In the genomic region with DNA sequence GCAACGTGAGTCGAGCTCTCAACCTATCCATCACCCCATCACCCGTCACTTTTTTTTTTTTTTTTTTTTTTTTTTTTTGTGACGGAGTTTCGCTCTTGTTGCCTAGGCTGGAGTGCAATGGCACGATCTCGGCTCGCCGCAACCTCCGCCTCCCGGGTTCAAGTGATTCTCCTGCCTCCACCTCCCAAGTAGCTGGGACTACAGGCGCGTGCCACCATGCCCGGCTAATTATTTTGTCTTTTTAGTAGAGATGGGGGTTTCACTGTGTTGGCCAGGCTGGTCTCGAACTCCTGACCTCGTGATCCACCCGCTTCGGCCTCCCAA, we compare ENCODE assay signal across 8 cellular contexts. TPM values are rescaled to one million over a fixed set of nuclear protein-coding genes. Genes with fewer than 3 reads are reported as not detected.
DNase-seq lines count a peak whose midpoint lies in the region; ATAC-seq and TF ChIP-seq lines count a peak whose summit lies in the region.
"Not testable (repeated sequence)": the region's sequence is repeated elsewhere in the genome, so short reads cannot be mapped to it uniquely, and the experiment has no call there.

No MANE protein-coding gene starts in this region.

- BruUV-seq in HCT116 (replicated peaks; lab: Mats Ljungman, UMichigan), result TSS peak; percentile 53

- peak overlapping the region; percentile 57 for H2AFZ ChIP-seq in HCT116 (ENCODE audit: low read depth, low read length, poor library complexity, severe bottlenecking)

- POLR2A ChIA-PET in CD4-positive, alpha-beta memory T cell (lab: Charles Lee; ENCODE audit: partially characterized antibody), result interaction anchor here (0.6 to 4.7 kb wide), 16 partner anchors 8 to 1590 kb away, joined by 3 to 61 read pairs (median 4); a partner anchor contains a TSS
- POLR2A ChIA-PET in HCT116 (lab: Charles Lee), result interaction anchor here (0.5 to 4.8 kb wide), 9 partner anchors 12 to 152 kb away, joined by 3 to 38 read pairs (median 4); a partner anchor contains a TSS

- H3K9me3 ChIP-seq in CD4-positive, alpha-beta memory T cell (ENCODE audit: control insufficient read depth in 1 of 2, low read length in 2 of 2); HCT116 (ENCODE audit: control insufficient read depth in 1 of 2, insufficient read depth in 1 of 2, low read depth in 1 of 2, low read length in 2 of 2); iPS-15b (ENCODE audit: control insufficient read depth, insufficient read depth, low read length); testis: not testable (repeated sequence)

- TF ChIP-seq RAD21 in HCT116 (IDR thresholded peaks at IDR 0.05; ENCODE audit: low read depth), result not testable (repeated sequence)

- not testable (repeated sequence) for H3K27me3 ChIP-seq in CD4-positive, alpha-beta memory T cell (ENCODE audit: insufficient read depth, low read length); HCT116 (ENCODE audit: insufficient read depth, low read length); dorsolateral prefrontal cortex; iPS-15b (ENCODE audit: control insufficient read depth, insufficient read depth, low read length); testis

- RAD21 ChIA-PET in HCT116 (lab: Charles Lee; ENCODE audit: low non-redundant PET in 1 of 2, low total read pairs in 2 of 2, uncharacterized antibody in 2 of 2, unreplicated experiment in 2 of 2), result interaction anchor here in 1 of 2 experiments (1.2 kb wide), 1 partner anchor 28 kb away, joined by 4 read pairs; no protein-coding TSS in a partner anchor

- H3K9me3 Mint-ChIP-seq in CD4-positive, alpha-beta memory T cell; activated T-cell treated with anti-CD3 and anti-CD28 coated beads, Interleukin-2, amount 50 U/mL, for 4 hours; neural crest cell: not testable (repeated sequence)

- not testable (repeated sequence) for H4K20me1 ChIP-seq in HCT116 (ENCODE audit: insufficient read depth)

- peak overlapping the region; percentile 91 to 100 (median 99) for H3K27ac Mint-ChIP-seq in CD4-positive, alpha-beta memory T cell
- H3K27ac Mint-ChIP-seq in neural crest cell (ENCODE audit: unreplicated experiment), result peak overlapping the region; percentile 97

- H3K4me3 ChIP-seq in CD4-positive, alpha-beta memory T cell (ENCODE audit: low read length in 2 of 2), result peak overlapping the region; percentile 73 to 80
- H3K4me3 ChIP-seq in HCT116 (replicated peaks in 1 of 2; ENCODE audit: low read depth in 1 of 2, low read length in 2 of 2) (peak overlapping the region; percentile 67 to 78), dorsolateral prefrontal cortex (peak overlapping the region; percentile 51 to 86 (median 71)), iPS-15b (ENCODE audit: low read depth, low read length) (peak overlapping the region; percentile 93), testis (peak overlapping the region; percentile 52 to 61)

- DNase-seq in CD4-positive, alpha-beta memory T cell; HCT116 (ENCODE audit: low read depth, low spot score); activated T-cell treated with anti-CD3 and anti-CD28 coated beads, Interleukin-2, amount 50 U/mL, for 4 hours; dorsolateral prefrontal cortex; neural crest cell (ENCODE audit: low read depth, low spot score); testis: not testable (repeated sequence)
- peak; percentile 78 for DNase-seq in NCI-H2171 (lab: John Stamatoyannopoulos, UW)

- intact Hi-C loops in CD4-positive, alpha-beta memory T cell (cut with micrococcal nuclease), result loop anchor here (1.0 to 5.0 kb wide), 5 partner anchors 11 to 118 kb away; a partner anchor contains a TSS
- intact Hi-C loops in HCT116 (cut with micrococcal nuclease); testis (cut with DNase I; ENCODE audit: low total_unique reads): not testable (repeated sequence)
- intact Hi-C loops in dorsolateral prefrontal cortex (cut with DNase I), result loop anchor here in 1 of 2 donors (2.0 kb wide), 1 partner anchor 66 kb away; a partner anchor contains a TSS

- H3K4me1 Mint-ChIP-seq in CD4-positive, alpha-beta memory T cell, result peaks cover 16 to 35% (median 23%) of the 10 kb centered on the region in 4 donors
- peaks cover 26% of the 10 kb centered on the region for H3K4me1 Mint-ChIP-seq in activated T-cell treated with anti-CD3 and anti-CD28 coated beads, Interleukin-2, amount 50 U/mL, for 4 hours (ENCODE audit: low read depth)
- peaks cover 29% of the 10 kb centered on the region for H3K4me1 Mint-ChIP-seq in neural crest cell

- H3K9ac ChIP-seq in HCT116 (ENCODE audit: low read length), result peak overlapping the region; percentile 67
- not testable (repeated sequence) for H3K9ac ChIP-seq in iPS-15b (ENCODE audit: low read depth, low read length)

- H3K36me3 ChIP-seq in CD4-positive, alpha-beta memory T cell (ENCODE audit: insufficient read depth, low read length); HCT116 (ENCODE audit: control insufficient read depth in 1 of 2, insufficient read depth in 2 of 2, low read length in 2 of 2); iPS-15b (ENCODE audit: control insufficient read depth, insufficient read depth, low read length); testis (ENCODE audit: low read depth, missing control alignments): not testable (repeated sequence)

- not testable (repeated sequence) for H3K79me2 ChIP-seq in HCT116 (ENCODE audit: insufficient read depth, low read length)

- TF ChIP-seq POLR2A in HCT116 (IDR thresholded peaks at IDR 0.05; ENCODE audit: borderline replicate concordance, extremely low read depth, insufficient read depth, insufficient read length); testis (IDR thresholded peaks at IDR 0.05): not testable (repeated sequence)

- CTCF ChIA-PET in CD4-positive, alpha-beta memory T cell (lab: Charles Lee; ENCODE audit: partially characterized antibody), result interaction anchor here (0.6 to 3.3 kb wide), 6 partner anchors 9 to 89 kb away, joined by 3 to 26 read pairs (median 4); a partner anchor contains a TSS
- CTCF ChIA-PET in HCT116 (lab: Charles Lee), result interaction anchor here (0.8 to 1.3 kb wide), 5 partner anchors 12 to 193 kb away, joined by 3 to 5 read pairs (median 3); a partner anchor contains a TSS

- H3K9me2 ChIP-seq in HCT116 (ENCODE audit: insufficient read depth), result not testable (repeated sequence)

- H3K36me3 Mint-ChIP-seq in CD4-positive, alpha-beta memory T cell; activated T-cell treated with anti-CD3 and anti-CD28 coated beads, Interleukin-2, amount 50 U/mL, for 4 hours (ENCODE audit: insufficient read depth); neural crest cell (ENCODE audit: low read depth): not testable (repeated sequence)

- 34 to 35% methylated on average over 18 of the region's 18 CpGs for WGBS in testis, 2 donors

- peak overlapping the region; percentile 85 for H3K27ac ChIP-seq in CD4-positive, alpha-beta memory T cell (ENCODE audit: low read depth, low read length)
- H3K27ac ChIP-seq in HCT116 (ENCODE audit: low read depth, low read length), result peak overlapping the region; percentile 84; the same call in 1 of the 2 replicates
- H3K27ac ChIP-seq in dorsolateral prefrontal cortex, result peak overlapping the region in 54 of 59 donors; percentile 32 to 97 (median 88)
- peak overlapping the region; percentile 31 to 85 for H3K27ac ChIP-seq in testis

- peak overlapping the region; percentile 93 for H3K4me2 ChIP-seq in HCT116 (ENCODE audit: low read length)

- H3K27me3 Mint-ChIP-seq in CD4-positive, alpha-beta memory T cell; activated T-cell treated with anti-CD3 and anti-CD28 coated beads, Interleukin-2, amount 50 U/mL, for 4 hours (ENCODE audit: low read depth); neural crest cell (ENCODE audit: low read depth): not testable (repeated sequence)

- H3K4me1 ChIP-seq in CD4-positive, alpha-beta memory T cell (ENCODE audit: insufficient read depth, low read length), result peaks cover 23% of the 10 kb centered on the region
- H3K4me1 ChIP-seq in HCT116 (ENCODE audit: control insufficient read depth in 1 of 2, insufficient read depth in 2 of 2, low read length in 2 of 2), result peaks cover 3 to 18% of the 10 kb centered on the region in 2 experiments; a peak in 2 of 4 replicates
- not testable (repeated sequence) for H3K4me1 ChIP-seq in iPS-15b (ENCODE audit: control insufficient read depth, insufficient read depth, low read length); testis

- not testable (repeated sequence) for TF ChIP-seq CTCF in HCT116 (IDR thresholded peaks at IDR 0.05 in 2 of 3, conservative IDR thresholded peaks at IDR 0.05 in 1 of 3; ENCODE audit: borderline replicate concordance in 1 of 3, insufficient read depth in 1 of 3, low read depth in 2 of 3, low read length in 2 of 3); dorsolateral prefrontal cortex (IDR thresholded peaks at IDR 0.05 in 54 of 56, conservative IDR thresholded peaks at IDR 0.05 in 2 of 56; ENCODE audit: low read depth in 1 of 56, partially characterized antibody in 56 of 56); neural crest cell (conservative IDR thresholded peaks at IDR 0.05); testis (IDR thresholded peaks at IDR 0.05)

- not testable (repeated sequence) for ATAC-seq in HCT116
- peak; percentile 58 to 60 for ATAC-seq in activated T-cell treated with anti-CD3 and anti-CD28 coated beads, Interleukin-2, amount 50 U/mL, for 4 hours

- H3K4me3 Mint-ChIP-seq in CD4-positive, alpha-beta memory T cell, result peak overlapping the region; percentile 90 to 99 (median 98)
- peak overlapping the region; percentile 98 for H3K4me3 Mint-ChIP-seq in activated T-cell treated with anti-CD3 and anti-CD28 coated beads, Interleukin-2, amount 50 U/mL, for 4 hours
- peak overlapping the region; percentile 91 for H3K4me3 Mint-ChIP-seq in neural crest cell

RNA-seq across cellular contexts. Expression of a gene that starts 0.4 kb away (rescaled TPM):
- under 1 TPM in 1 of 2 experiments, not detected in 1; 0.20 TPM for total RNA-seq in CD4-positive, alpha-beta memory T cell
- polyA plus RNA-seq in CD4-positive, alpha-beta memory T cell, result under 1 TPM in 1 of 2 donors, not detected in 1; 0.11 TPM
- 0.98 TPM for total RNA-seq in HCT116 (2021; ENCODE audit: unreplicated experiment)
- 0.64 and 1.1 TPM in 2 replicates for polyA plus RNA-seq in HCT116 (2012)
- under 1 TPM; 0.26 to 0.91 (median 0.79) TPM for total RNA-seq in activated T-cell treated with anti-CD3 and anti-CD28 coated beads, Interleukin-2, amount 50 U/mL, for 4 hours
- 10 to 100 TPM in 1 of 120 experiments, 1 to 10 TPM in 119; 1.9 to 10.7 (median 5.1) TPM for total RNA-seq in dorsolateral prefrontal cortex
- 4.2 and 4.8 TPM in 2 replicates for total RNA-seq in neural crest cell
- total RNA-seq in testis, result 10 to 100 TPM; 22.3 to 26.0 TPM
- polyA plus RNA-seq in testis (ENCODE audit: insufficient read depth, low read depth, low replicate concordance), result 53.7 TPM

RNA-seq across cellular contexts. Expression of a gene that starts 12.0 kb away (rescaled TPM):
- total RNA-seq in CD4-positive, alpha-beta memory T cell, result 10 to 100 TPM; 84.4 to 88.5 TPM
- polyA plus RNA-seq in CD4-positive, alpha-beta memory T cell, result 10 to 100 TPM; 58.7 to 72.1 TPM
- 222 TPM for total RNA-seq in HCT116 (2021; ENCODE audit: unreplicated experiment)
- polyA plus RNA-seq in HCT116 (2012), result 107 and 120 TPM in 2 replicates
- total RNA-seq in activated T-cell treated with anti-CD3 and anti-CD28 coated beads, Interleukin-2, amount 50 U/mL, for 4 hours, result 100 to 1,000 TPM; 197 to 210 (median 198) TPM
- 100 to 1,000 TPM in 13 of 120 experiments, 10 to 100 TPM in 107; 51.8 to 126 (median 85.4) TPM for total RNA-seq in dorsolateral prefrontal cortex
- total RNA-seq in neural crest cell, result 421 and 422 TPM in 2 replicates
- total RNA-seq in testis, result 10 to 100 TPM; 68.4 to 86.0 TPM
- polyA plus RNA-seq in testis (ENCODE audit: insufficient read depth, low read depth, low replicate concordance), result 83.0 TPM

RNA-seq across cellular contexts. Expression of a gene that starts 35.8 kb away (rescaled TPM):
- 10 to 100 TPM; 31.0 to 36.9 TPM for total RNA-seq in CD4-positive, alpha-beta memory T cell
- 10 to 100 TPM; 23.6 to 35.7 TPM for polyA plus RNA-seq in CD4-positive, alpha-beta memory T cell
- total RNA-seq in HCT116 (2021; ENCODE audit: unreplicated experiment) (51.2 TPM), dorsolateral prefrontal cortex (1,000 to 10,000 TPM in 25 of 120 experiments, 100 to 1,000 TPM in 95; 166 to 3,303 (median 637) TPM), neural crest cell (213 and 230 TPM in 2 replicates), testis (10 to 100 TPM; 74.3 to 89.7 TPM)
- polyA plus RNA-seq in HCT116 (2012), result 37.8 and 40.6 TPM in 2 replicates
- total RNA-seq in activated T-cell treated with anti-CD3 and anti-CD28 coated beads, Interleukin-2, amount 50 U/mL, for 4 hours, result 10 to 100 TPM; 70.0 to 80.0 (median 78.3) TPM
- 40.8 TPM for polyA plus RNA-seq in testis (ENCODE audit: insufficient read depth, low read depth, low replicate concordance)
